Comparison of ENCODE assay signal across 16 cellular contexts in the genomic region with DNA sequence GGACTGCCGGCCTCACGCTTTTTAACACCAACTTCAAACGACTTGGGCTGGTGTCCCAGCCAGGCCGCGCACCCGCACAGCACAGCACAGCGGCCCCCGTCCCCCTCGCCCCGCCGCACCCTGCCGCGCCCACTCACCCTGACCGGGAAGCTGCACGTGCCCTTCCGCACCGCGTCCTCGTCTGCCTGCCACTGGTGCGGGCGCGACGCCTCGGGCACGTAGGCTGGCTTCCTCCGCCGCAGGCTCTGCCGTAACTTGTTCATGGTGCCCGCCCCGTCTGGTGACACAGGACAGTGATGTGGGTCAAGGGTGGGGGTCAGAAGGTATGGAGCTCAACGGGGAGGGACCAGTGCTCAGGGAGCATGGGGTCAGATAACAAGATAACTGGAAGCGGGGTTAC. TPM values are rescaled to one million over a fixed set of nuclear protein-coding genes. Genes with fewer than 3 reads are reported as not detected.
A peak's percentile ranks its signal among the peaks of the same experiment; 100 is the strongest.
DNase-seq lines count a peak whose midpoint lies in the region; ATAC-seq, FAIRE-seq and TF ChIP-seq lines count a peak whose summit lies in the region.
"Had no signal": no experiment of that assay in that cellular context is flagged by ENCODE, and none has a peak within 500 bp of the region (broad histone marks: within the 10 kb centered on the region; RNA-seq: fewer than 3 reads in every experiment).

No MANE protein-coding gene starts in this region.

- H2BK20ac ChIP-seq in H1 (ENCODE audit: low read length), result no peak overlapping the region

- TF ChIP-seq EP300 in H1 (IDR thresholded peaks at IDR 0.05; ENCODE audit: borderline replicate concordance in 1 of 2, low read depth in 2 of 2, low read length in 2 of 2), result no peak

- no peaks in the 10 kb centered on the region for H3K4me1 Mint-ChIP-seq in stimulated activated naive CD8-positive, alpha-beta T cell treated with anti-CD3 and anti-CD28 coated beads, Interleukin-15, amount 100 ng/mL, for 72 hours

- ATAC-seq in stimulated activated naive CD8-positive, alpha-beta T cell treated with anti-CD3 and anti-CD28 coated beads, Interleukin-15, amount 100 ng/mL, for 72 hours, result peak; percentile 33
- no peak for ATAC-seq in stimulated activated naive CD8-positive, alpha-beta T cell treated with anti-CD3 and anti-CD28 coated beads, Interleukin-15, Interleukin-2, amounts not matched to agents 100 U/mL and 50 U/mL, for 24 hours
- ATAC-seq: GM12878 had no signal

- H3K18ac ChIP-seq in H1 (ENCODE audit: extremely low read depth, low read length) (no peak overlapping the region), neuronal stem cell (ENCODE audit: low read length) (peak overlapping the region; percentile 41)

- H3K9ac ChIP-seq in H1 (replicated peaks in 1 of 4; ENCODE audit: extremely low read depth in 1 of 4, low read depth in 3 of 4, low read length in 3 of 4), result no peak overlapping the region
- H3K9ac ChIP-seq in neuronal stem cell (ENCODE audit: low read depth, low read length, poor library complexity), result peak overlapping the region; percentile 63
- H3K9ac ChIP-seq: BLaER1 treated with 17β-estradiol and CSF1 and Interleukin-3, amounts not matched to agents 10 nM and 100 nM had no signal

- no peak overlapping the region for H3K14ac ChIP-seq in H1 (ENCODE audit: insufficient read length)
- no peak overlapping the region for H3K14ac ChIP-seq in neuronal stem cell (ENCODE audit: low read length)

- H3K4me2 ChIP-seq in H1 (ENCODE audit: insufficient read depth in 1 of 2, low read depth in 2 of 2, low read length in 2 of 2) (no peak overlapping the region), neuronal stem cell (ENCODE audit: insufficient read depth, low read length, poor library complexity, severe bottlenecking) (no peak overlapping the region)
- H3K4me2 ChIP-seq: BLaER1 treated with 17β-estradiol and CSF1 and Interleukin-3, amounts not matched to agents 10 nM and 100 nM had no signal

- 90% methylated on average over 8 of the region's 32 CpGs; no CpG with 5 or more reads in 1 of the 2 experiments for WGBS in H1 (ENCODE audit: extremely low coverage in 1 of 2, insufficient coverage in 1 of 2, insufficient read length in 1 of 2, insufficient replicate concordance in 2 of 2, low coverage in 1 of 2, low lambda C conversion rate in 2 of 2, missing lambda C conversion rate in 1 of 2), 2 experiments
- no CpG with 5 or more reads among the region's 32 CpGs for WGBS in neuronal stem cell (ENCODE audit: extremely low coverage in 2 of 2, insufficient read length in 2 of 2, insufficient replicate concordance in 1 of 2), 2 donors

- H3K79me1 ChIP-seq in H1 (ENCODE audit: low read depth, low read length) (peaks cover 12% of the 10 kb centered on the region), neuronal stem cell (ENCODE audit: low read depth, low read length) (peaks cover 7% of the 10 kb centered on the region)

- H3K27me3 Mint-ChIP-seq in stimulated activated naive CD8-positive, alpha-beta T cell treated with anti-CD3 and anti-CD28 coated beads, Interleukin-15, amount 100 ng/mL, for 72 hours, result no peaks in the 10 kb centered on the region
- H3K27me3 Mint-ChIP-seq: CD4-positive, CD25-positive, alpha-beta regulatory T cell had no signal

- CTCF ChIA-PET in H1 (lab: Charles Lee; ENCODE audit: partially characterized antibody), result interaction anchor here (0.9 kb wide), 1 partner anchor 10 kb away, joined by 4 read pairs; no protein-coding TSS in a partner anchor

- no peak overlapping the region for H4K5ac ChIP-seq in H1 (ENCODE audit: insufficient read length, low read depth, low read length)

- H2BK12ac ChIP-seq in H1 (ENCODE audit: low read depth, low read length) (no peak overlapping the region), neuronal stem cell (ENCODE audit: low read length) (no peak overlapping the region)

- no peaks in the 10 kb centered on the region for H3K9me3 Mint-ChIP-seq in stimulated activated naive CD8-positive, alpha-beta T cell treated with anti-CD3 and anti-CD28 coated beads, Interleukin-15, amount 100 ng/mL, for 72 hours
- H3K9me3 Mint-ChIP-seq: CD4-positive, CD25-positive, alpha-beta regulatory T cell had no signal

- H3K23me2 ChIP-seq in H1 (ENCODE audit: low read depth, low read length), result peaks cover 6% of the 10 kb centered on the region

- H4K8ac ChIP-seq in H1 (ENCODE audit: extremely low read depth, insufficient read depth, low read length) (0 out of 2 replicates have a peak overlapping the region, but pooled peaks have one; percentile 3), neuronal stem cell (ENCODE audit: low read depth, low read length) (no peak overlapping the region)

- no peak overlapping the region for H2AFZ ChIP-seq in H1 (ENCODE audit: low read length)
- no peak overlapping the region for H2AFZ ChIP-seq in neuronal stem cell (ENCODE audit: low read length)

- peaks cover 6 to 23% of the 10 kb centered on the region in 2 experiments for H4K20me1 ChIP-seq in H1 (replicated peaks in 1 of 2; ENCODE audit: control insufficient read depth in 1 of 2, insufficient read depth in 2 of 2, low read length in 2 of 2)

- no peaks in the 10 kb centered on the region for H3K27me3 ChIP-seq in H1 (replicated peaks in 1 of 4; ENCODE audit: control insufficient read depth in 3 of 4, extremely low read depth in 1 of 4, insufficient read depth in 3 of 4, low read length in 3 of 4)
- no peaks in the 10 kb centered on the region for H3K27me3 ChIP-seq in neuronal stem cell (ENCODE audit: control insufficient read depth in 3 of 3, insufficient read depth in 3 of 3, low read depth in 1 of 3, low read length in 3 of 3)
- H3K27me3 ChIP-seq: BLaER1 treated with 17β-estradiol and CSF1 and Interleukin-3, amounts not matched to agents 10 nM and 100 nM had no signal

- TF ChIP-seq POLR2A in H1 (IDR thresholded peaks at IDR 0.05; ENCODE audit: control extremely low read depth in 1 of 2, low read depth in 2 of 2, low read length in 2 of 2), result no peak

- peaks cover 4 to 36% (median 14%) of the 10 kb centered on the region in 4 experiments for H3K36me3 ChIP-seq in H1 (ENCODE audit: control insufficient read depth in 2 of 4, insufficient read depth in 4 of 4, low read length in 3 of 4)
- peaks cover 37 to 54% of the 10 kb centered on the region in 2 donors for H3K36me3 ChIP-seq in neuronal stem cell (replicated peaks in 1 of 2; ENCODE audit: control insufficient read depth in 2 of 2, insufficient read depth in 2 of 2, low read length in 2 of 2)

- DNase-seq in stimulated activated naive CD8-positive, alpha-beta T cell treated with anti-CD3 and anti-CD28 coated beads, Interleukin-15, amount 100 ng/mL, for 72 hours, result no peak
- no peak for DNase-seq in stimulated activated naive CD8-positive, alpha-beta T cell treated with anti-CD3 and anti-CD28 coated beads, Interleukin-15, Interleukin-2, amounts not matched to agents 100 U/mL and 50 U/mL, for 24 hours
- no peak for DNase-seq in H1 (ENCODE audit: low read depth in 1 of 2, low spot score in 2 of 2)
- DNase-seq in neuronal stem cell (ENCODE audit: low spot score), result no peak
- DNase-seq in OCI-M1 (lab: John Stamatoyannopoulos, UW), result no peak
- DNase-seq in LoVo (ENCODE audit: low spot score), result no peak
- DNase-seq in activated naive CD4-positive, alpha-beta T cell (lab: John Stamatoyannopoulos, UW), result no peak
- DNase-seq: ACHN; CD4-positive, CD25-positive, alpha-beta regulatory T cell; DMS53; GOT3; HCEC 1CT had no signal

- H3K4me1 ChIP-seq in H1 (replicated peaks in 1 of 4; ENCODE audit: control insufficient read depth in 3 of 4, insufficient read depth in 4 of 4, low read length in 3 of 4) (peaks cover 0 to 5% (median under 1%) of the 10 kb centered on the region in 4 experiments; a peak in 5 of 7 replicates), neuronal stem cell (ENCODE audit: control insufficient read depth in 2 of 2, insufficient read depth in 1 of 2, low read depth in 1 of 2, low read length in 2 of 2) (peaks cover 4 to 8% of the 10 kb centered on the region in 2 donors)

- no peak overlapping the region for H2BK120ac ChIP-seq in H1 (replicated peaks; ENCODE audit: low read depth, low read length)
- H2BK120ac ChIP-seq in neuronal stem cell (ENCODE audit: low read depth, low read length), result no peak overlapping the region

- no peak overlapping the region for H3K23ac ChIP-seq in H1 (ENCODE audit: insufficient read length)
- H3K23ac ChIP-seq in neuronal stem cell (ENCODE audit: low read depth, low read length, poor library complexity), result peak overlapping the region; percentile 87

- no peak for TF ChIP-seq CTCF in H1 (IDR thresholded peaks at IDR 0.05; ENCODE audit: control extremely low read depth in 1 of 3, insufficient read depth in 1 of 3, low read depth in 1 of 3, low read length in 3 of 3)

- H3K9me3 ChIP-seq in H1 (ENCODE audit: insufficient read depth in 2 of 2, low read depth in 1 of 2, low read length in 1 of 2), result no peaks in the 10 kb centered on the region
- peaks cover 0 to 1% of the 10 kb centered on the region in 2 donors for H3K9me3 ChIP-seq in neuronal stem cell (replicated peaks in 1 of 2; ENCODE audit: control insufficient read depth in 2 of 2, insufficient read depth in 1 of 2, low read depth in 1 of 2, low read length in 2 of 2)
- H3K9me3 ChIP-seq: BLaER1 treated with 17β-estradiol and CSF1 and Interleukin-3, amounts not matched to agents 10 nM and 100 nM had no signal

- H2BK15ac ChIP-seq in H1 (ENCODE audit: low read length) (no peak overlapping the region), neuronal stem cell (ENCODE audit: low read length) (no peak overlapping the region)

- H4K91ac ChIP-seq in H1 (replicated peaks; ENCODE audit: insufficient read length, low read length) (no peak overlapping the region), neuronal stem cell (ENCODE audit: low read depth, low read length, poor library complexity) (no peak overlapping the region)

- POLR2A ChIA-PET in H1 (lab: Charles Lee; ENCODE audit: partially characterized antibody), result interaction anchor here (0.6 to 1.0 kb wide), 3 partner anchors 15 to 66 kb away, joined by 3 to 4 read pairs (median 3); partner anchors contain the start of gene ACTMAP

- H3K4ac ChIP-seq in H1 (replicated peaks; ENCODE audit: insufficient read length, low read depth, low read length), result no peak overlapping the region
- no peak overlapping the region for H3K4ac ChIP-seq in neuronal stem cell (ENCODE audit: low read length)

- H3K27ac Mint-ChIP-seq in stimulated activated naive CD8-positive, alpha-beta T cell treated with anti-CD3 and anti-CD28 coated beads, Interleukin-15, amount 100 ng/mL, for 72 hours, result no peak overlapping the region
- H3K27ac Mint-ChIP-seq: CD4-positive, CD25-positive, alpha-beta regulatory T cell had no signal

- H3K4me3 Mint-ChIP-seq in stimulated activated naive CD8-positive, alpha-beta T cell treated with anti-CD3 and anti-CD28 coated beads, Interleukin-15, amount 100 ng/mL, for 72 hours, result no peak overlapping the region
- H3K4me3 Mint-ChIP-seq: CD4-positive, CD25-positive, alpha-beta regulatory T cell had no signal

- H3K27ac ChIP-seq in H1 (ENCODE audit: low read depth, low read length) (no peak overlapping the region), neuronal stem cell (replicated peaks; ENCODE audit: low read length) (no peak overlapping the region)
- H3K27ac ChIP-seq: BLaER1 treated with 17β-estradiol and CSF1 and Interleukin-3, amounts not matched to agents 10 nM and 100 nM; HL-60 had no signal

- H2BK5ac ChIP-seq in H1 (ENCODE audit: low read depth, low read length) (no peak overlapping the region), neuronal stem cell (ENCODE audit: low read length) (no peak overlapping the region)

- H3K79me2 ChIP-seq in H1 (ENCODE audit: control insufficient read depth in 1 of 2, insufficient read depth in 2 of 2, low read length in 2 of 2), result peaks cover 0 to 15% of the 10 kb centered on the region in 2 experiments; a peak in 3 of 4 replicates

- H2AK5ac ChIP-seq in H1 (ENCODE audit: low read depth, low read length) (no peak overlapping the region), neuronal stem cell (ENCODE audit: low read depth, low read length) (no peak overlapping the region)

- no peak overlapping the region for H3K56ac ChIP-seq in H1 (replicated peaks; ENCODE audit: insufficient read length, low read depth, low read length)

- no peak for TF ChIP-seq RAD21 in H1 (IDR thresholded peaks at IDR 0.05 in 1 of 2, conservative IDR thresholded peaks at IDR 0.05 in 1 of 2; ENCODE audit: low read depth in 2 of 2, low read length in 2 of 2)

- H3K4me3 ChIP-seq in H1 (ENCODE audit: extremely low read depth in 1 of 4, insufficient read depth in 2 of 4, low read depth in 3 of 4, low read length in 4 of 4) (no peak overlapping the region), neuronal stem cell (ENCODE audit: low read length in 2 of 2) (no peak overlapping the region)
- H3K4me3 ChIP-seq: BLaER1 treated with 17β-estradiol and CSF1 and Interleukin-3, amounts not matched to agents 10 nM and 100 nM; GM12878 had no signal

- FAIRE-seq in H1 (lab: Jason Lieb, UNC), result no peak
- FAIRE-seq: GM12878, GM18507 had no signal

RNA-seq across cellular contexts. Expression of gene NUMBL, which starts 6.2 kb away (rescaled TPM):
- total RNA-seq in H1 (2021; fragmentation: NEBNext Ultra II Directional; extraction: Animal tissue kit (Norgen Biotek cat#: 25700)), result 24.8 and 29.4 TPM in 2 replicates
- 13.5 and 20.0 TPM in 2 replicates for polyA plus RNA-seq in H1 (2011; rRNA removed)
- polyA plus RNA-seq in H1 (2011; cell fraction: cytosol; rRNA removed), result 10.3 TPM
- polyA plus RNA-seq in H1 (2011; cell fraction: nucleus; rRNA removed), result 22.0 TPM
- polyA plus RNA-seq in H1 (2012, experiment 1 of 2), result 7.0 to 14.8 TPM (median 13.2 TPM) in 4 replicates
- polyA plus RNA-seq in H1 (2012, experiment 2 of 2), result 9.5 TPM
- 11.1 TPM for polyA plus RNA-seq in H1 (2013, experiment 1 of 2)
- polyA plus RNA-seq in H1 (2013, experiment 2 of 2), result 10.7 TPM
- 9.9 and 10.0 TPM in 2 replicates for polyA minus RNA-seq in H1 (2011; rRNA and poly(A)+ RNA removed)
- 6.8 TPM for polyA minus RNA-seq in H1 (2011; cell fraction: cytosol; rRNA and poly(A)+ RNA removed)
- 14.0 TPM for polyA minus RNA-seq in H1 (2011; cell fraction: nucleus; rRNA and poly(A)+ RNA removed)
- 17.1 TPM for polyA plus RNA-seq in neuronal stem cell (2013, experiment 1 of 2)
- 16.9 TPM for polyA plus RNA-seq in neuronal stem cell (2013, experiment 2 of 2)

RNA-seq across cellular contexts. Expression of gene COQ8B, which starts 32.4 kb away (rescaled TPM):
- 39.3 and 41.7 TPM in 2 replicates for total RNA-seq in H1 (2021; fragmentation: NEBNext Ultra II Directional; extraction: Animal tissue kit (Norgen Biotek cat#: 25700))
- polyA plus RNA-seq in H1 (2011; rRNA removed), result 46.1 and 67.6 TPM in 2 replicates
- polyA plus RNA-seq in H1 (2011; cell fraction: cytosol; rRNA removed), result 51.7 TPM
- 116 TPM for polyA plus RNA-seq in H1 (2011; cell fraction: nucleus; rRNA removed)
- polyA plus RNA-seq in H1 (2012, experiment 1 of 2), result 20.5 to 45.8 TPM (median 40.6 TPM) in 4 replicates
- polyA plus RNA-seq in H1 (2012, experiment 2 of 2), result 48.3 TPM
- polyA plus RNA-seq in H1 (2013, experiment 1 of 2), result 22.4 TPM
- 20.3 TPM for polyA plus RNA-seq in H1 (2013, experiment 2 of 2)
- polyA minus RNA-seq in H1 (2011; rRNA and poly(A)+ RNA removed), result 25.9 and 28.6 TPM in 2 replicates
- polyA minus RNA-seq in H1 (2011; cell fraction: cytosol; rRNA and poly(A)+ RNA removed), result 24.7 TPM
- 35.4 TPM for polyA minus RNA-seq in H1 (2011; cell fraction: nucleus; rRNA and poly(A)+ RNA removed)
- 29.0 TPM for polyA plus RNA-seq in neuronal stem cell (2013, experiment 1 of 2)
- 28.4 TPM for polyA plus RNA-seq in neuronal stem cell (2013, experiment 2 of 2)

RNA-seq across cellular contexts. Expression of gene ITPKC, which starts 32.6 kb away (rescaled TPM):
- 8.9 and 9.5 TPM in 2 replicates for total RNA-seq in H1 (2021; fragmentation: NEBNext Ultra II Directional; extraction: Animal tissue kit (Norgen Biotek cat#: 25700))
- polyA plus RNA-seq in H1 (2011; rRNA removed), result 5.2 and 7.8 TPM in 2 replicates
- polyA plus RNA-seq in H1 (2011; cell fraction: cytosol; rRNA removed), result 7.0 TPM
- polyA plus RNA-seq in H1 (2011; cell fraction: nucleus; rRNA removed), result 12.2 TPM
- 6.0 to 9.0 TPM (median 8.9 TPM) in 4 replicates for polyA plus RNA-seq in H1 (2012, experiment 1 of 2)
- polyA plus RNA-seq in H1 (2012, experiment 2 of 2), result 8.4 TPM
- 3.4 TPM for polyA plus RNA-seq in H1 (2013, experiment 1 of 2)
- polyA plus RNA-seq in H1 (2013, experiment 2 of 2), result 3.4 TPM
- 8.5 and 11.8 TPM in 2 replicates for polyA minus RNA-seq in H1 (2011; rRNA and poly(A)+ RNA removed)
- polyA minus RNA-seq in H1 (2011; cell fraction: cytosol; rRNA and poly(A)+ RNA removed), result 6.2 TPM
- 7.3 TPM for polyA minus RNA-seq in H1 (2011; cell fraction: nucleus; rRNA and poly(A)+ RNA removed)
- polyA plus RNA-seq in neuronal stem cell (2013, experiment 1 of 2), result 4.7 TPM
- polyA plus RNA-seq in neuronal stem cell (2013, experiment 2 of 2), result 4.7 TPM
